ENCODE assay signal across 18 cellular contexts in the genomic region with DNA sequence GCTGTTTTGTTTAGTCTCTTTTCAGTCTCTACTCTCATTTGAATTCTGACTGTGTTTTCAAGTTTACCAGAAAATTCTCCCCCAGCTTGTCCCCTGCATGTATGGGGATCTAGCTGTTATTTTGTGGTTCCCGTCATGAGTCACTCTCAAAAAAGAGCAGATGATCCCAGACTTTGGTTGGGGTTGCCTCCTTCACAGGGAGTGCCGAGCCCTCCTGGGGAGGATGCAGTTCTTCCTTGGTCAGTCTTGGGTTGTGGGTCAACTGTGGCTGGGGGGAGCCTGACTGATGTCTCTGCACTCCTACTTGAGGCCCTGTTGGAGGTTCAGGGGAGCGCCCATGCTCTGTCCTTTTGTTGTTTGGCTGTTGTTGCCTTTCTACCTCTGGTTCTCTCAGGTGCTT. TPM values are rescaled to one million over a fixed set of nuclear protein-coding genes. Genes with fewer than 3 reads are reported as not detected.
DNase-seq lines count a peak whose midpoint lies in the region; ATAC-seq, FAIRE-seq and TF ChIP-seq lines count a peak whose summit lies in the region.
"Had no signal": no experiment of that assay in that cellular context is flagged by ENCODE, and none has a peak within 500 bp of the region (broad histone marks: within the 10 kb centered on the region; RNA-seq: fewer than 3 reads in every experiment).

No MANE protein-coding gene starts in this region.

- H3K9me3 ChIP-seq in esophagus squamous epithelium (no peaks in the 10 kb centered on the region), skeletal muscle tissue (ENCODE audit: control insufficient read depth in 3 of 3, low read length in 3 of 3) (no peaks in the 10 kb centered on the region)
- H3K9me3 ChIP-seq: adrenal gland had no signal

- H3K36me3 ChIP-seq in esophagus squamous epithelium: peaks cover 0 to 53% (median 8%) of the 10 kb centered on the region in 3 donors
- peaks cover 3 to 4% (median 4%) of the 10 kb centered on the region in 3 donors for H3K36me3 ChIP-seq in skeletal muscle tissue (ENCODE audit: control insufficient read depth in 3 of 3, insufficient read depth in 3 of 3, low read length in 3 of 3)
- H3K36me3 ChIP-seq: adrenal gland had no signal

- ATAC-seq in GM21717 (IDR thresholded peaks at IDR 0.05; ENCODE audit: unreplicated experiment): no peak
- ATAC-seq: Panc1, T-helper 17 cell had no signal

- no peaks in the 10 kb centered on the region for H3K27me3 ChIP-seq in esophagus squamous epithelium
- H3K27me3 ChIP-seq in skeletal muscle tissue (ENCODE audit: control insufficient read depth in 3 of 3, insufficient read depth in 3 of 3, low read length in 3 of 3): no peaks in the 10 kb centered on the region
- H3K27me3 ChIP-seq: adrenal gland had no signal

- H3K4me1 ChIP-seq in esophagus squamous epithelium (peaks cover 13 to 72% (median 41%) of the 10 kb centered on the region in 3 donors), skeletal muscle tissue (ENCODE audit: control insufficient read depth in 3 of 3, insufficient read depth in 3 of 3, low read length in 3 of 3) (peaks cover 33 to 40% (median 38%) of the 10 kb centered on the region in 3 donors)

- intact Hi-C loops in esophagus squamous epithelium (cut with DNase I): no loop called here

- FAIRE-seq in H54 (lab: Jason Lieb, UNC): no peak
- FAIRE-seq in GM12892 (lab: Jason Lieb, UNC): no peak
- FAIRE-seq: G401.6 had no signal

- no peak overlapping the region for H3K9ac ChIP-seq in skeletal muscle tissue (ENCODE audit: low read depth in 1 of 3, low read length in 3 of 3)

- peak; percentile 76 for DNase-seq in LHCN-M2 (ENCODE audit: low read depth)
- DNase-seq in amniotic epithelial cell (ENCODE audit: low read depth): peak; percentile 65
- no peak for DNase-seq in esophagus squamous epithelium (lab: John Stamatoyannopoulos, UW)
- DNase-seq in activated CD4-positive, CD25-positive, alpha-beta regulatory T cell treated with anti-CD3 and anti-CD28 coated beads, Interleukin-2, amount 50 U/mL, for 72 hours: no peak
- DNase-seq in H54 (ENCODE audit: insufficient read length, low spot score): no peak
- DNase-seq in GM12892 (ENCODE audit: insufficient read length): no peak
- DNase-seq: activated CD4-positive, alpha-beta memory T cell treated with anti-CD3 and anti-CD28 coated beads, Interleukin-2, amount 10 ng/mL, durations not matched to agents 7 days and 5 days; cerebellar nuclear complex; NCI-H1092; NCI-H1930; NCI-H2227 treated with DMSO at 0.1 percent for 48 hours; T-helper 17 cell had no signal

- TF ChIP-seq CTCF in esophagus squamous epithelium (IDR thresholded peaks at IDR 0.05): no peak

- 88 to 95% methylated on average over 2 to 3 of the region's 3 CpGs for WGBS in esophagus squamous epithelium, 2 donors

- TF ChIP-seq POLR2A in esophagus squamous epithelium (IDR thresholded peaks at IDR 0.05) (no peak), H54 (IDR thresholded peaks at IDR 0.05; ENCODE audit: low read depth, low read length) (no peak), GM12892 (IDR thresholded peaks at IDR 0.05; ENCODE audit: low read depth, low read length) (no peak)

- H3K27ac ChIP-seq in esophagus squamous epithelium: peak overlapping the region in 3 of 4 donors; percentile 16 to 42 (median 35)
- H3K27ac ChIP-seq in skeletal muscle tissue (ENCODE audit: low read depth, low read length): peak overlapping the region; percentile 21

- no peak overlapping the region for H3K4me3 ChIP-seq in esophagus squamous epithelium
- no peak overlapping the region for H3K4me3 ChIP-seq in skeletal muscle tissue (ENCODE audit: low read length in 3 of 3)
- H3K4me3 ChIP-seq: adrenal gland had no signal

RNA-seq across cellular contexts. Expression of a gene that starts 37.7 kb away (rescaled TPM):
- total RNA-seq in LHCN-M2 (2014; rRNA removed): 18.5 and 28.1 TPM in 2 replicates
- 12.3 TPM for polyA plus RNA-seq in LHCN-M2 (2012)
- 10 to 100 TPM; 24.2 to 61.4 (median 56.1) TPM for total RNA-seq in esophagus squamous epithelium
- 18.3 TPM for total RNA-seq in skeletal muscle tissue
- 8.7 TPM for polyA plus RNA-seq in GM12892 (2012; ENCODE audit: missing spikeins)
- polyA plus RNA-seq: CD14-positive monocyte had no signal

Comparison
In these comparisons a context has a peak if more than half of its experiments do, and no peak if none do; other contexts are left out.
1. DNase-seq: peak in LHCN-M2 (single experiment) and amniotic epithelial cell (single experiment); none in esophagus squamous epithelium (single experiment), activated CD4-positive, CD25-positive, alpha-beta regulatory T cell treated with anti-CD3 and anti-CD28 coated beads, Interleukin-2, amount 50 U/mL, for 72 hours (single experiment), H54 (single experiment) and GM12892 (single experiment).